Comparison of ENCODE assay signal across 8 cellular contexts in genomic region chr11:62652156-62653006, GRCh38. TPM values are rescaled to one million over a fixed set of nuclear protein-coding genes. Genes with fewer than 3 reads are reported as not detected.
A peak's percentile ranks its signal among the peaks of the same experiment; 100 is the strongest.
DNase-seq lines count a peak whose midpoint lies in the region; ATAC-seq and TF ChIP-seq lines count a peak whose summit lies in the region.

No MANE protein-coding gene starts in this region.

- peaks cover 0 to 16% of the 10 kb centered on the region in 2 experiments for H3K36me3 ChIP-seq in SK-N-SH (replicated peaks in 1 of 2; ENCODE audit: control insufficient read depth in 1 of 2, insufficient read depth in 2 of 2, low read length in 1 of 2)
- peaks cover 14% of the 10 kb centered on the region; the same call in 1 of the 2 replicates for H3K36me3 ChIP-seq in PC-3 (ENCODE audit: low read depth, low read length)
- peaks cover 0 to 29% of the 10 kb centered on the region in 2 donors for H3K36me3 ChIP-seq in psoas muscle (ENCODE audit: insufficient read depth in 1 of 2, low read depth in 1 of 2)

- H3F3A ChIP-seq in SK-N-SH (replicated peaks; ENCODE audit: insufficient read depth), result peaks cover 3% of the 10 kb centered on the region
- no peaks in the 10 kb centered on the region for H3F3A ChIP-seq in PC-3 (ENCODE audit: low read length, unreplicated experiment)

- H3K27me3 ChIP-seq in SK-N-SH (ENCODE audit: insufficient read depth), result no peaks in the 10 kb centered on the region
- H3K27me3 ChIP-seq in PC-3 (ENCODE audit: low read length), result no peaks in the 10 kb centered on the region
- H3K27me3 ChIP-seq in psoas muscle (ENCODE audit: insufficient read depth in 3 of 3, low read length in 2 of 3), result no peaks in the 10 kb centered on the region

- H3K4me3 ChIP-seq in SK-N-SH (ENCODE audit: low read depth in 2 of 2, low read length in 1 of 2) (peak overlapping the region; percentile 68 to 88), PC-3 (ENCODE audit: low read length) (peak overlapping the region; percentile 76), psoas muscle (peak overlapping the region; percentile 93)

- POLR2A ChIA-PET in SK-N-SH (lab: Yijun Ruan, JAX) (interaction anchor here (0.7 to 1.1 kb wide), 11 partner anchors 9 to 61 kb away, joined by 3 to 25 read pairs (median 4); partner anchors contain the start of genes B3GAT3, C11orf98, CSKMT and LBHD1), PC-3 (lab: Charles Lee; ENCODE audit: unreplicated experiment) (interaction anchor here (1.0 kb wide), 2 partner anchors 12 to 31 kb away, joined by 9 to 22 read pairs; partner anchors contain the start of genes B3GAT3, C11orf98 and CSKMT)

- H2AFZ ChIP-seq in SK-N-SH (ENCODE audit: low read depth) (peak overlapping the region; percentile 97; the same call in 1 of the 2 replicates), PC-3 (ENCODE audit: low read length) (peak overlapping the region; percentile 99)

- CTCF ChIA-PET in SK-N-SH (lab: Yijun Ruan, JAX) (interaction anchor here (1.0 to 1.4 kb wide), 3 partner anchors 10 to 14 kb away, joined by 3 to 7 read pairs (median 3); partner anchors contain the start of genes C11orf98 and CSKMT), PC-3 (lab: Charles Lee) (no interaction called here)

- no peak for TF ChIP-seq RAD21 in SK-N-SH (IDR thresholded peaks at IDR 0.05; ENCODE audit: low read length)

- H3K4me2 ChIP-seq in SK-N-SH (peak overlapping the region; percentile 96), PC-3 (ENCODE audit: low read length) (peak overlapping the region; percentile 97)

- H3K9ac ChIP-seq in SK-N-SH (peak overlapping the region; percentile 90), PC-3 (ENCODE audit: low read length) (peak overlapping the region; percentile 96)

- no peaks in the 10 kb centered on the region for H3K9me3 ChIP-seq in SK-N-SH
- H3K9me3 ChIP-seq in PC-3 (ENCODE audit: low read length), result no peaks in the 10 kb centered on the region
- no peaks in the 10 kb centered on the region for H3K9me3 ChIP-seq in psoas muscle

- ATAC-seq in SK-N-SH treated with all-trans-retinoic acid at 6 μM for 48 hours (no peak), PC-3 (no peak), psoas muscle (no peak), omental fat pad (ENCODE audit: low FRiP score) (no peak), GM18861 (IDR thresholded peaks at IDR 0.05; ENCODE audit: unreplicated experiment) (no peak)

- TSS peak; percentile 68 for BruUV-seq in PC-3 (replicated peaks; lab: Mats Ljungman, UMichigan)

- 40% methylated on average over 16 of the region's 16 CpGs for WGBS in SK-N-SH (ENCODE audit: low lambda C conversion rate)
- WGBS in psoas muscle, 3 donors, result 39 to 41% (median 39%) methylated on average over 16 of the region's 16 CpGs

- DNase-seq in SK-N-SH, result no peak
- DNase-seq in PC-3, result no peak
- no peak for DNase-seq in epithelial cell of prostate (ENCODE audit: low read depth, low spot score)
- no peak for DNase-seq in psoas muscle
- no peak for DNase-seq in omental fat pad (ENCODE audit: low spot score)
- no peak for DNase-seq in G401 (ENCODE audit: low spot score)

- intact Hi-C loops in PC-3 (cut with micrococcal nuclease) (loop anchor here (2.0 to 5.0 kb wide), 2 partner anchors 30 to 60 kb away; partner anchors contain the start of gene TUT1), psoas muscle (cut with DNase I) (loop anchor here in 1 of 2 donors (5.0 kb wide), 1 partner anchor 40 kb away; the partner anchor contains the start of genes EML3 and ROM1)

- H3K4me1 ChIP-seq in SK-N-SH (ENCODE audit: control insufficient read depth in 1 of 2, insufficient read depth in 2 of 2, low read depth in 1 of 2, low read length in 1 of 2) (peaks cover 2 to 5% of the 10 kb centered on the region in 2 experiments; a peak in 2 of 4 replicates), PC-3 (ENCODE audit: insufficient read depth, low read length) (peaks cover 11% of the 10 kb centered on the region), psoas muscle (peaks cover 11% of the 10 kb centered on the region)

- H3K9me2 ChIP-seq in SK-N-SH (no peaks in the 10 kb centered on the region), PC-3 (replicated peaks; ENCODE audit: low read length) (no peaks in the 10 kb centered on the region)

- H3K27ac ChIP-seq in SK-N-SH (ENCODE audit: low read depth in 2 of 2, low read length in 1 of 2) (peak overlapping the region; percentile 67 to 79; a peak in 3 of 4 replicates), PC-3 (ENCODE audit: low read length) (peak overlapping the region; percentile 33), epithelial cell of prostate (peak overlapping the region; percentile 72), psoas muscle (peak overlapping the region; percentile 95)

- in situ Hi-C loops in G401 (cut with HindIII; ENCODE audit: low sequenced_read_pairs), result no loop called here

- no peak for TF ChIP-seq EP300 in SK-N-SH (IDR thresholded peaks at IDR 0.05; ENCODE audit: borderline replicate concordance in 1 of 2, low read depth in 1 of 2, low read length in 1 of 2)

- TF ChIP-seq CTCF in SK-N-SH (IDR thresholded peaks at IDR 0.05) (no peak), PC-3 (conservative IDR thresholded peaks at IDR 0.05; ENCODE audit: low read depth, low read length) (no peak), psoas muscle (IDR thresholded peaks at IDR 0.05) (no peak), omental fat pad (IDR thresholded peaks at IDR 0.05) (no peak)

- H3K79me2 ChIP-seq in SK-N-SH (ENCODE audit: insufficient read depth) (peaks cover 30% of the 10 kb centered on the region), PC-3 (ENCODE audit: low read length) (peaks cover 26% of the 10 kb centered on the region)

- H4K20me1 ChIP-seq in SK-N-SH (ENCODE audit: insufficient read depth), result no peaks in the 10 kb centered on the region
- no peaks in the 10 kb centered on the region for H4K20me1 ChIP-seq in PC-3 (ENCODE audit: low read length)

TF ChIP-seq in SK-N-SH, 30 proteins besides CTCF, POLR2A, EP300 and RAD21 (continues in another document):
- no peak for TF ChIP-seq SIN3A (IDR thresholded peaks at IDR 0.05; ENCODE audit: borderline replicate concordance, low read depth, low read length)
- no peak for TF ChIP-seq NRF1 (IDR thresholded peaks at IDR 0.05; ENCODE audit: low read depth, low read length)
- no peak for TF ChIP-seq YY1 (IDR thresholded peaks at IDR 0.05; ENCODE audit: low read depth)
- TF ChIP-seq MAX (IDR thresholded peaks at IDR 0.05; ENCODE audit: low read depth), result no peak
- no peak for TF ChIP-seq EZH2phosphoT487 (IDR thresholded peaks at IDR 0.05; ENCODE audit: borderline replicate concordance, low read depth)

TF ChIP-seq in SK-N-SH treated with all-trans-retinoic acid at 6 μM for 48 hours, 23 proteins besides CTCF, POLR2A, EP300 and RAD21 (continues in another document):
- TF ChIP-seq CREB5 (CRISPR knock-in tag; IDR thresholded peaks at IDR 0.05; ENCODE audit: low read depth), result no peak
- no peak for TF ChIP-seq OSR1 (CRISPR knock-in tag; IDR thresholded peaks at IDR 0.05)
- no peak for TF ChIP-seq PPARA (CRISPR knock-in tag; IDR thresholded peaks at IDR 0.05; ENCODE audit: borderline replicate concordance)

RNA-seq across cellular contexts. Expression of gene INTS5, which starts 0.7 kb away (rescaled TPM):
- polyA plus RNA-seq in SK-N-SH (2012; rRNA removed) (11.7 and 13.4 TPM in 2 replicates), psoas muscle (10 to 100 TPM in 1 of 3 donors, 1 to 10 TPM in 2; 8.1 to 19.9 (median 9.3) TPM)
- polyA plus RNA-seq in SK-N-SH (2012; cell fraction: cytosol; rRNA removed), result 5.9 and 9.8 TPM in 2 replicates
- 9.3 and 10.5 TPM in 2 replicates for polyA plus RNA-seq in SK-N-SH (2012; cell fraction: nucleus; rRNA removed)
- total RNA-seq in PC-3 (2014; rRNA removed) (31.0 and 32.5 TPM in 2 replicates), psoas muscle (10 to 100 TPM; 13.5 to 20.6 (median 17.1) TPM), omental fat pad (10 to 100 TPM; 11.9 to 27.7 (median 17.2) TPM)
- total RNA-seq in G401 (2014; rRNA removed; shearing (Covaris generic)), result 30.0 and 33.5 TPM in 2 replicates

RNA-seq across cellular contexts. Expression of gene GANAB, which starts 6.0 kb away (rescaled TPM):
- polyA plus RNA-seq in SK-N-SH (2012; rRNA removed) (275 and 332 TPM in 2 replicates), psoas muscle (10 to 100 TPM; 34.3 to 64.6 (median 62.0) TPM)
- 181 and 227 TPM in 2 replicates for polyA plus RNA-seq in SK-N-SH (2012; cell fraction: cytosol; rRNA removed)
- 256 and 415 TPM in 2 replicates for polyA plus RNA-seq in SK-N-SH (2012; cell fraction: nucleus; rRNA removed)
- total RNA-seq in PC-3 (2014; rRNA removed) (274 and 290 TPM in 2 replicates), psoas muscle (10 to 100 TPM; 59.7 to 62.2 (median 61.4) TPM), omental fat pad (100 to 1,000 TPM; 108 to 166 (median 128) TPM)
- 289 and 394 TPM in 2 replicates for total RNA-seq in G401 (2014; rRNA removed; shearing (Covaris generic))

RNA-seq across cellular contexts. Expression of gene C11orf98, which starts 12.6 kb away (rescaled TPM):
- polyA plus RNA-seq in SK-N-SH (2012; rRNA removed), result 90.1 and 126 TPM in 2 replicates
- 90.3 and 96.3 TPM in 2 replicates for polyA plus RNA-seq in SK-N-SH (2012; cell fraction: cytosol; rRNA removed)
- 111 and 131 TPM in 2 replicates for polyA plus RNA-seq in SK-N-SH (2012; cell fraction: nucleus; rRNA removed)
- total RNA-seq in PC-3 (2014; rRNA removed), result 236 and 302 TPM in 2 replicates
- 10 to 100 TPM; 29.8 to 50.9 (median 50.2) TPM for total RNA-seq in psoas muscle
- polyA plus RNA-seq in psoas muscle, result 100 to 1,000 TPM in 1 of 3 donors, 10 to 100 TPM in 2; 87.1 to 155 (median 93.1) TPM
- 10 to 100 TPM; 18.3 to 42.9 (median 33.3) TPM for total RNA-seq in omental fat pad
- total RNA-seq in G401 (2014; rRNA removed; shearing (Covaris generic)), result 117 and 157 TPM in 2 replicates

RNA-seq across cellular contexts. Expression of gene CSKMT, which starts 12.7 kb away (rescaled TPM):
- polyA plus RNA-seq in SK-N-SH (2012; rRNA removed) (9.5 and 11.1 TPM in 2 replicates), psoas muscle (10 to 100 TPM in 1 of 3 donors, 1 to 10 TPM in 2; 4.8 to 11.4 (median 7.8) TPM)
- polyA plus RNA-seq in SK-N-SH (2012; cell fraction: cytosol; rRNA removed), result 4.1 and 5.2 TPM in 2 replicates
- 29.4 and 57.3 TPM in 2 replicates for polyA plus RNA-seq in SK-N-SH (2012; cell fraction: nucleus; rRNA removed)
- total RNA-seq in PC-3 (2014; rRNA removed) (12.9 and 16.3 TPM in 2 replicates), psoas muscle (10 to 100 TPM in 2 of 4 donors, 1 to 10 TPM in 2; 3.8 to 12.8 (median 9.4) TPM), omental fat pad (10 to 100 TPM in 1 of 4 donors, 1 to 10 TPM in 3; 2.8 to 18.4 (median 7.0) TPM)
- total RNA-seq in G401 (2014; rRNA removed; shearing (Covaris generic)), result 12.7 and 13.5 TPM in 2 replicates

RNA-seq across cellular contexts. Expression of gene UQCC3, which starts 19.1 kb away (rescaled TPM):
- polyA plus RNA-seq in SK-N-SH (2012; rRNA removed) (22.7 and 24.8 TPM in 2 replicates), psoas muscle (10 to 100 TPM in 1 of 3 donors, 1 to 10 TPM in 2; 6.4 to 16.5 (median 8.6) TPM)
- polyA plus RNA-seq in SK-N-SH (2012; cell fraction: cytosol; rRNA removed), result 16.3 and 23.0 TPM in 2 replicates
- 6.4 and 15.5 TPM in 2 replicates for polyA plus RNA-seq in SK-N-SH (2012; cell fraction: nucleus; rRNA removed)
- total RNA-seq in PC-3 (2014; rRNA removed) (83.6 and 95.6 TPM in 2 replicates), psoas muscle (1 to 10 TPM; 5.2 to 8.8 (median 7.1) TPM), omental fat pad (1 to 10 TPM; 7.3 to 9.9 (median 8.2) TPM)
- 23.0 and 28.7 TPM in 2 replicates for total RNA-seq in G401 (2014; rRNA removed; shearing (Covaris generic))

Comparison
In these comparisons a context has a peak if more than half of its experiments do, and no peak if none do; other contexts are left out.
1. H3K27ac ChIP-seq: peak in every context shown above with its lines; median percentile 95 in psoas muscle; 73 in SK-N-SH; 72 in epithelial cell of prostate; 33 in PC-3.